Comparison of ENCODE assay signal across 24 cellular contexts in genomic region chr18:74698881-74699280, GRCh38.
"Had no signal": no experiment of that assay in that cellular context is flagged by ENCODE, and none has a peak within 500 bp of the region (broad histone marks: within the 10 kb centered on the region; RNA-seq: fewer than 3 reads in every experiment).

No MANE protein-coding gene starts in this region.

- H3K27me3 ChIP-seq: left lung, ovary, suprapubic skin, tibial artery, upper lobe of right lung had no signal

- DNase-seq: hippocampal formation; kidney glomerular epithelial cell; left cardiac atrium; left lung; lower lobe of right lung; midbrain; mucosa of descending colon; naive thymus-derived CD4-positive, alpha-beta T cell; ovary; posterior cingulate gyrus; retina; right cardiac atrium; stimulated activated CD4-positive, alpha-beta T cell treated with anti-CD3 and anti-CD28 coated beads, Interleukin-4, amount 100 ng/mL, for 24 hours; stimulated activated naive CD4-positive, alpha-beta T cell; tibial artery; upper lobe of right lung had no signal

- H3K9me3 ChIP-seq: left lung, lower lobe of right lung, mucosa of descending colon, ovary, prostate gland, suprapubic skin, thoracic aorta, tibial artery, upper lobe of right lung had no signal

- H3K36me3 ChIP-seq: left lung, lower lobe of right lung, ovary, prostate gland, suprapubic skin, thoracic aorta, tibial artery, upper lobe of right lung had no signal

- H3K36me3 Mint-ChIP-seq: natural killer cell treated with Interleukin-12 subunit alpha and Interleukin-12 subunit beta and Interleukin-15 and Interleukin-18, amount 100 ng/mL, for 72 hours; stimulated activated effector memory CD8-positive, alpha-beta T cell treated with anti-CD3 and anti-CD28 coated beads, Interleukin-12 subunit alpha, Interleukin-12 subunit beta, amount 100 ng/mL, for 72 hours had no signal

- H3K9me3 Mint-ChIP-seq: naive thymus-derived CD4-positive, alpha-beta T cell; natural killer cell treated with Interleukin-12 subunit alpha and Interleukin-12 subunit beta and Interleukin-15 and Interleukin-18, amount 100 ng/mL, for 72 hours; stimulated activated effector memory CD8-positive, alpha-beta T cell treated with anti-CD3 and anti-CD28 coated beads, Interleukin-12 subunit alpha, Interleukin-12 subunit beta, amount 100 ng/mL, for 72 hours; stimulated activated naive CD8-positive, alpha-beta T cell treated with anti-CD3 and anti-CD28 coated beads, Interleukin-15, Interleukin-2, amounts not matched to agents 100 ng/mL and 50 ng/mL, for 24 hours had no signal

- H3K4me1 Mint-ChIP-seq: stimulated activated effector memory CD8-positive, alpha-beta T cell treated with anti-CD3 and anti-CD28 coated beads, Interleukin-12 subunit alpha, Interleukin-12 subunit beta, amount 100 ng/mL, for 72 hours had no signal

- H3K4me3 ChIP-seq: left lung, lower lobe of right lung, mucosa of descending colon, ovary, prostate gland, skin epidermis, suprapubic skin, thoracic aorta, tibial artery, upper lobe of right lung had no signal

- H3K27ac Mint-ChIP-seq: naive thymus-derived CD4-positive, alpha-beta T cell; natural killer cell treated with Interleukin-12 subunit alpha and Interleukin-12 subunit beta and Interleukin-15 and Interleukin-18, amount 100 ng/mL, for 72 hours; stimulated activated effector memory CD8-positive, alpha-beta T cell treated with anti-CD3 and anti-CD28 coated beads, Interleukin-12 subunit alpha, Interleukin-12 subunit beta, amount 100 ng/mL, for 72 hours; stimulated activated naive CD8-positive, alpha-beta T cell treated with anti-CD3 and anti-CD28 coated beads, Interleukin-15, Interleukin-2, amounts not matched to agents 100 ng/mL and 50 ng/mL, for 24 hours had no signal

- H3K4me3 Mint-ChIP-seq: naive thymus-derived CD4-positive, alpha-beta T cell; natural killer cell treated with Interleukin-12 subunit alpha and Interleukin-12 subunit beta and Interleukin-15 and Interleukin-18, amount 100 ng/mL, for 72 hours; stimulated activated effector memory CD8-positive, alpha-beta T cell treated with anti-CD3 and anti-CD28 coated beads, Interleukin-12 subunit alpha, Interleukin-12 subunit beta, amount 100 ng/mL, for 72 hours; stimulated activated naive CD8-positive, alpha-beta T cell treated with anti-CD3 and anti-CD28 coated beads, Interleukin-15, Interleukin-2, amounts not matched to agents 100 ng/mL and 50 ng/mL, for 24 hours had no signal

- H3K27me3 Mint-ChIP-seq: naive thymus-derived CD4-positive, alpha-beta T cell; natural killer cell treated with Interleukin-12 subunit alpha and Interleukin-12 subunit beta and Interleukin-15 and Interleukin-18, amount 100 ng/mL, for 72 hours; stimulated activated naive CD8-positive, alpha-beta T cell treated with anti-CD3 and anti-CD28 coated beads, Interleukin-15, Interleukin-2, amounts not matched to agents 100 ng/mL and 50 ng/mL, for 24 hours had no signal

- ATAC-seq: left cardiac atrium; left lung; lower lobe of right lung; mucosa of descending colon; naive thymus-derived CD4-positive, alpha-beta T cell; natural killer cell treated with Interleukin-12 subunit alpha and Interleukin-12 subunit beta and Interleukin-15 and Interleukin-18, amount 100 ng/mL, for 72 hours; right cardiac atrium; sciatic nerve; stimulated activated effector memory CD8-positive, alpha-beta T cell treated with anti-CD3 and anti-CD28 coated beads, Interleukin-12 subunit alpha, Interleukin-12 subunit beta, amount 100 ng/mL, for 72 hours; upper lobe of right lung had no signal

- H3K4me1 ChIP-seq: left lung, lower lobe of right lung, prostate gland, suprapubic skin, tibial artery, upper lobe of right lung had no signal

- H3K27ac ChIP-seq: left lung, lower lobe of right lung, ovary, prostate gland, skin epidermis, suprapubic skin, thoracic aorta, tibial artery, upper lobe of right lung had no signal
